ENCODE assay signal across 9 cellular contexts in genomic region chrX:72003811-72004750, GRCh38.
DNase-seq lines count a peak whose midpoint lies in the region; ATAC-seq, FAIRE-seq and TF ChIP-seq lines count a peak whose summit lies in the region.
"Had no signal": no experiment of that assay in that cellular context is flagged by ENCODE, and none has a peak within 500 bp of the region (broad histone marks: within the 10 kb centered on the region; RNA-seq: fewer than 3 reads in every experiment).

No MANE protein-coding gene starts in this region.

- H3K36me3 ChIP-seq in pancreas (no peaks in the 10 kb centered on the region), Peyer's patch (no peaks in the 10 kb centered on the region)

- peak; percentile 50 to 89 (median 56) for ATAC-seq in pancreas
- ATAC-seq in HG03135 (IDR thresholded peaks at IDR 0.05; ENCODE audit: unreplicated experiment): no peak

- DNase-seq in DMS53 (lab: John Stamatoyannopoulos, UW) (peak; percentile 73), fibroblast of villous mesenchyme (ENCODE audit: low read depth) (peak; percentile 17), pancreas (peak in 3 of 6 donors; percentile 36 to 43 (median 40)), Peyer's patch (no peak), middle frontal gyrus (ENCODE audit: extremely low spot score, low spot score) (no peak)
- DNase-seq in activated T-cell treated with anti-CD3 and anti-CD28 coated beads, Interleukin-2, amount 50 U/mL, for 1 hour: no peak
- DNase-seq: NK-92 treated with Interleukin-12 subunit alpha and Interleukin-12 subunit beta, amount 100 ng/mL, for 24 hours had no signal

- WGBS in pancreas, 2 donors: 25 to 32% methylated on average over 17 of the region's 17 CpGs

- H3K27ac ChIP-seq in pancreas: no peak overlapping the region
- peak overlapping the region in 1 of 4 donors; percentile 12 for H3K27ac ChIP-seq in Peyer's patch

- H3K27me3 ChIP-seq in pancreas (peaks cover 0 to 8% (median 4%) of the 10 kb centered on the region in 4 donors), Peyer's patch (no peaks in the 10 kb centered on the region)

- H3K9me3 ChIP-seq in pancreas: no peaks in the 10 kb centered on the region
- H3K9me3 ChIP-seq in Peyer's patch: no peaks in the 10 kb centered on the region

- no peaks in the 10 kb centered on the region for H3K4me1 ChIP-seq in pancreas
- H3K4me1 ChIP-seq in Peyer's patch: no peaks in the 10 kb centered on the region

- FAIRE-seq in pancreas (lab: Jason Lieb, UNC): no peak

- no peak for TF ChIP-seq CTCF in fibroblast of villous mesenchyme (IDR thresholded peaks at IDR 0.05; ENCODE audit: insufficient read depth, low read depth, low read length)
- TF ChIP-seq CTCF in pancreas (IDR thresholded peaks at IDR 0.05): no peak
- TF ChIP-seq CTCF in Peyer's patch (IDR thresholded peaks at IDR 0.05): no peak

- H3K4me3 ChIP-seq in fibroblast of villous mesenchyme (ENCODE audit: low read depth, low read length) (no peak overlapping the region), pancreas (no peak overlapping the region), Peyer's patch (no peak overlapping the region)

- TF ChIP-seq POLR2A in Peyer's patch (IDR thresholded peaks at IDR 0.05): no peak

- intact Hi-C loops in pancreas (cut with DNase I): no loop called here

TF ChIP-seq in PFSK-1, 5 proteins besides CTCF, POLR2A, EP300 and RAD21:
- TF ChIP-seq REST (IDR thresholded peaks at IDR 0.05; ENCODE audit: insufficient read depth in 1 of 2, low read depth in 2 of 2, low read length in 2 of 2) (no peak), FOXP2 (optimal IDR thresholded peaks at IDR 0.05; ENCODE audit: borderline replicate concordance, extremely low read depth, extremely low read length, insufficient read depth) (peak; percentile 14), POLR2AphosphoS5 (IDR thresholded peaks at IDR 0.05; ENCODE audit: low read depth, low read length) (no peak)

Comparison
In these comparisons a context has a peak if more than half of its experiments do, and no peak if none do; other contexts are left out.
1. DNase-seq: peak in DMS53 (single experiment) and fibroblast of villous mesenchyme (single experiment); none in activated T-cell treated with anti-CD3 and anti-CD28 coated beads, Interleukin-2, amount 50 U/mL, for 1 hour (single experiment), Peyer's patch (0 of 3) and middle frontal gyrus (single experiment).